In the genomic region with DNA sequence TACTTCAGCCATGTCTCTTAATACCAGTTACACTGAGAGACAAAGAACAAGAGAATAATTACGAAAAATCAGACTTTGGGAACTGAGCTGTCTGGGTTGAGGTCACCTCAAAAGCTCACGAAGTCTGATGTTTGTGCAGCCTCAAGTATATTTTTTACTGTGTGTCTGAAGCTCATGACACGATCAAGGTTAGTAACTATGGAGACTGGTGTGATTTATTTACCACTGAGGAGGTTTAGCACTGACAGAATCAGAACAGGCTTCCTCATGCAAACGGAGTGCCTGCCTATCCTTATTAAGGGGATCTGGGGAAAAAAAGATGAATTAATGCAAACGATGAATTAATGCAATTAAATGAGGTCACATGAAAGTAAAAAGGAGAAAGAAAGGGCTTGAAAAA, we compare ENCODE assay signal across 20 cellular contexts.
"Had no signal": no experiment of that assay in that cellular context is flagged by ENCODE, and none has a peak within 500 bp of the region (broad histone marks: within the 10 kb centered on the region; RNA-seq: fewer than 3 reads in every experiment).

No MANE protein-coding gene starts in this region.

- DNase-seq: activated CD4-positive, alpha-beta T cell treated with anti-CD3 and anti-CD28 coated beads, Interleukin-2, amount 10 ng/mL, durations not matched to agents 7 days and 5 days; activated CD8-positive, alpha-beta memory T cell treated with anti-CD3 and anti-CD28 coated beads for 24 hours; activated naive CD4-positive, alpha-beta T cell treated with anti-CD3 and anti-CD28 coated beads for 36 hours; central memory CD4-positive, alpha-beta T cell; effector memory CD4-positive, alpha-beta T cell; heart right ventricle; mucosa of descending colon; naive thymus-derived CD8-positive, alpha-beta T cell; posterior cingulate gyrus; SK-N-SH; stimulated activated naive CD8-positive, alpha-beta T cell treated with anti-CD3 and anti-CD28 coated beads, Interleukin-15, Interleukin-2, amounts not matched to agents 100 U/mL and 50 U/mL, for 24 hours; T-cell; T-helper 9 cell; trophoblast cell had no signal

- H3K27ac Mint-ChIP-seq: activated CD4-positive, alpha-beta T cell treated with anti-CD3 and anti-CD28 coated beads, Interleukin-2, amount 10 ng/mL, durations not matched to agents 7 days and 5 days; activated naive CD4-positive, alpha-beta T cell treated with anti-CD3 and anti-CD28 coated beads for 36 hours; dendritic cell treated with granulocyte-macrophage colony-stimulating factor and Interleukin-4, amounts not matched to agents 40 ng/mL and 50 ng/mL, for 4 days; T-cell had no signal

- ATAC-seq: gastroesophageal sphincter; heart right ventricle; left lobe of liver; mucosa of descending colon; naive thymus-derived CD8-positive, alpha-beta T cell; stimulated activated naive CD8-positive, alpha-beta T cell treated with anti-CD3 and anti-CD28 coated beads, Interleukin-15, Interleukin-2, amounts not matched to agents 100 U/mL and 50 U/mL, for 24 hours; T-cell had no signal

- H3K27me3 ChIP-seq: gastroesophageal sphincter, heart right ventricle, right atrium auricular region had no signal

- H3K9me3 Mint-ChIP-seq: activated CD4-positive, alpha-beta T cell treated with anti-CD3 and anti-CD28 coated beads, Interleukin-2, amount 10 ng/mL, durations not matched to agents 7 days and 5 days; activated naive CD4-positive, alpha-beta T cell treated with anti-CD3 and anti-CD28 coated beads for 36 hours; dendritic cell treated with granulocyte-macrophage colony-stimulating factor and Interleukin-4, amounts not matched to agents 40 ng/mL and 50 ng/mL, for 4 days; naive thymus-derived CD8-positive, alpha-beta T cell; T-cell had no signal

- H3K4me3 Mint-ChIP-seq: activated CD4-positive, alpha-beta T cell treated with anti-CD3 and anti-CD28 coated beads, Interleukin-2, amount 10 ng/mL, durations not matched to agents 7 days and 5 days; activated naive CD4-positive, alpha-beta T cell treated with anti-CD3 and anti-CD28 coated beads for 36 hours; brain; dendritic cell treated with granulocyte-macrophage colony-stimulating factor and Interleukin-4, amounts not matched to agents 40 ng/mL and 50 ng/mL, for 4 days; naive thymus-derived CD8-positive, alpha-beta T cell; T-cell had no signal

- H3K36me3 Mint-ChIP-seq: brain; naive thymus-derived CD8-positive, alpha-beta T cell; T-cell had no signal

- H3K36me3 ChIP-seq: gastroesophageal sphincter, heart right ventricle, right atrium auricular region had no signal

- H3K4me3 ChIP-seq: gastroesophageal sphincter, heart right ventricle, mucosa of descending colon, right atrium auricular region, skin epidermis had no signal

- H3K9me3 ChIP-seq: gastroesophageal sphincter, heart right ventricle, mucosa of descending colon, right atrium auricular region, SK-N-SH had no signal

- H3K27ac ChIP-seq: gastroesophageal sphincter, heart right ventricle, right atrium auricular region, skin epidermis had no signal

- H3K4me1 ChIP-seq: gastroesophageal sphincter, right atrium auricular region had no signal
